9 cellular contexts compared by ENCODE assay signal in genomic region chr16:4847774-4848587, GRCh38. TPM values are rescaled to one million over a fixed set of nuclear protein-coding genes. Genes with fewer than 3 reads are reported as not detected.
DNase-seq lines count a peak whose midpoint lies in the region; ATAC-seq and TF ChIP-seq lines count a peak whose summit lies in the region.
"Had no signal": no experiment of that assay in that cellular context is flagged by ENCODE, and none has a peak within 500 bp of the region (broad histone marks: within the 10 kb centered on the region; RNA-seq: fewer than 3 reads in every experiment).

No MANE protein-coding gene starts in this region.

- DNase-seq in GDM1 (lab: John Stamatoyannopoulos, UW) (peak; percentile 2), medulla oblongata (ENCODE audit: extremely low spot score) (peak; percentile 33), SW 1271 (lab: John Stamatoyannopoulos, UW) (no peak)
- DNase-seq in activated CD4-positive, alpha-beta T cell treated with anti-CD3 and anti-CD28 coated beads for 36 hours: peak; percentile 57
- DNase-seq in effector CD4-positive, alpha-beta T cell: peak; percentile 29
- peak; percentile 1 to 2 for DNase-seq in stimulated activated CD8-positive, alpha-beta memory T cell treated with anti-CD3 and anti-CD28 coated beads, Interleukin-4, amount 100 ng/mL, for 4 hours (ENCODE audit: low read depth in 2 of 2, low spot score in 1 of 2)

- peaks cover 89% of the 10 kb centered on the region for H3K79me2 ChIP-seq in KMS-11 (ENCODE audit: insufficient read depth, low read depth)

- H3K27me3 ChIP-seq in KMS-11 (ENCODE audit: insufficient read depth, low read depth): no peaks in the 10 kb centered on the region

- peak overlapping the region; percentile 77 for H3K4me3 Mint-ChIP-seq in activated CD4-positive, alpha-beta T cell treated with anti-CD3 and anti-CD28 coated beads for 36 hours

- H3K36me3 Mint-ChIP-seq in activated CD4-positive, alpha-beta T cell treated with anti-CD3 and anti-CD28 coated beads for 36 hours (ENCODE audit: low read depth): peaks cover 20% of the 10 kb centered on the region

- peak overlapping the region; percentile 90 for H3K9ac ChIP-seq in KMS-11

- peak; percentile 21 for ATAC-seq in GM21786 (IDR thresholded peaks at IDR 0.05; ENCODE audit: unreplicated experiment)
- ATAC-seq in activated CD4-positive, alpha-beta T cell treated with anti-CD3 and anti-CD28 coated beads for 36 hours: peak; percentile 18

- peaks cover 9% of the 10 kb centered on the region for H4K20me1 ChIP-seq in KMS-11 (ENCODE audit: insufficient read depth)

- CTCF ChIA-PET in activated CD4-positive, alpha-beta T cell treated with anti-CD3 and anti-CD28 coated beads for 36 hours (lab: Charles Lee): no interaction called here

- peak overlapping the region; percentile 75 for H3K27ac Mint-ChIP-seq in activated CD4-positive, alpha-beta T cell treated with anti-CD3 and anti-CD28 coated beads for 36 hours

- TF ChIP-seq CTCF in KMS-11 (conservative IDR thresholded peaks at IDR 0.05; ENCODE audit: low read depth, low read length): no peak

- POLR2A ChIA-PET in activated CD4-positive, alpha-beta T cell treated with anti-CD3 and anti-CD28 coated beads for 36 hours (lab: Charles Lee): no interaction called here

- H3K27ac ChIP-seq in KMS-11: peak overlapping the region; percentile 77

- peak overlapping the region; percentile 69 for H2AFZ ChIP-seq in KMS-11 (ENCODE audit: low read depth)

- H3K36me3 ChIP-seq in KMS-11 (ENCODE audit: insufficient read depth): peaks cover 10% of the 10 kb centered on the region; the same call in 1 of the 2 replicates

- no peak overlapping the region for H3K4me3 ChIP-seq in KMS-11 (IDR thresholded peaks at IDR 0.05; ENCODE audit: insufficient read depth, low read depth, low read length)

- no peaks in the 10 kb centered on the region for H3K9me3 Mint-ChIP-seq in activated CD4-positive, alpha-beta T cell treated with anti-CD3 and anti-CD28 coated beads for 36 hours (ENCODE audit: low read depth)

- H3K4me2 ChIP-seq in KMS-11: peak overlapping the region; percentile 95

- peaks cover 46% of the 10 kb centered on the region for H3K4me1 ChIP-seq in KMS-11 (ENCODE audit: low read depth, poor library complexity, severe bottlenecking)

- intact Hi-C loops in activated CD4-positive, alpha-beta T cell treated with anti-CD3 and anti-CD28 coated beads for 36 hours (cut with DNase I, micrococcal nuclease): loop anchor here (1.0 to 10.0 kb wide), 17 partner anchors 46 to 431 kb away; partner anchors contain the start of genes EEF2KMT (in 2 of the 2), MGRN1 (in 2 of the 2), ROGDI (in 2 of the 2) and SEC14L5 (in 2 of the 2)

- no peaks in the 10 kb centered on the region for H3K27me3 Mint-ChIP-seq in activated CD4-positive, alpha-beta T cell treated with anti-CD3 and anti-CD28 coated beads for 36 hours

- peaks cover 55% of the 10 kb centered on the region for H3K4me1 Mint-ChIP-seq in activated CD4-positive, alpha-beta T cell treated with anti-CD3 and anti-CD28 coated beads for 36 hours

RNA-seq across cellular contexts. Expression of gene UBN1, which starts 0.7 kb away (rescaled TPM):
- 10 to 100 TPM; 19.3 to 23.0 TPM for total RNA-seq in activated CD4-positive, alpha-beta T cell treated with anti-CD3 and anti-CD28 coated beads for 36 hours

RNA-seq across cellular contexts. Expression of gene GLYR1, which starts 0.9 kb away (rescaled TPM):
- total RNA-seq in activated CD4-positive, alpha-beta T cell treated with anti-CD3 and anti-CD28 coated beads for 36 hours: 10 to 100 TPM; 76.9 to 78.4 TPM

RNA-seq across cellular contexts. Expression of gene ROGDI, which starts 45.5 kb away (rescaled TPM):
- 1 to 10 TPM; 3.7 to 7.3 TPM for total RNA-seq in activated CD4-positive, alpha-beta T cell treated with anti-CD3 and anti-CD28 coated beads for 36 hours

RNA-seq across cellular contexts. Expression of gene SMIM22, which starts 52.8 kb away (rescaled TPM):
- not detected for total RNA-seq in activated CD4-positive, alpha-beta T cell treated with anti-CD3 and anti-CD28 coated beads for 36 hours
- total RNA-seq: frontal cortex had no signal

RNA-seq across cellular contexts. Expression of gene SEPTIN12, which starts 59.8 kb away (rescaled TPM):
- not detected for total RNA-seq in activated CD4-positive, alpha-beta T cell treated with anti-CD3 and anti-CD28 coated beads for 36 hours
- total RNA-seq: frontal cortex had no signal

Comparison
In these comparisons a context has a peak if more than half of its experiments do, and no peak if none do; other contexts are left out.
1. DNase-seq: peak in GDM1 (single experiment), activated CD4-positive, alpha-beta T cell treated with anti-CD3 and anti-CD28 coated beads for 36 hours (single experiment), effector CD4-positive, alpha-beta T cell (single experiment), medulla oblongata (single experiment) and stimulated activated CD8-positive, alpha-beta memory T cell treated with anti-CD3 and anti-CD28 coated beads, Interleukin-4, amount 100 ng/mL, for 4 hours (2 of 2); none in SW 1271 (0 of 2).